In the genomic region with DNA sequence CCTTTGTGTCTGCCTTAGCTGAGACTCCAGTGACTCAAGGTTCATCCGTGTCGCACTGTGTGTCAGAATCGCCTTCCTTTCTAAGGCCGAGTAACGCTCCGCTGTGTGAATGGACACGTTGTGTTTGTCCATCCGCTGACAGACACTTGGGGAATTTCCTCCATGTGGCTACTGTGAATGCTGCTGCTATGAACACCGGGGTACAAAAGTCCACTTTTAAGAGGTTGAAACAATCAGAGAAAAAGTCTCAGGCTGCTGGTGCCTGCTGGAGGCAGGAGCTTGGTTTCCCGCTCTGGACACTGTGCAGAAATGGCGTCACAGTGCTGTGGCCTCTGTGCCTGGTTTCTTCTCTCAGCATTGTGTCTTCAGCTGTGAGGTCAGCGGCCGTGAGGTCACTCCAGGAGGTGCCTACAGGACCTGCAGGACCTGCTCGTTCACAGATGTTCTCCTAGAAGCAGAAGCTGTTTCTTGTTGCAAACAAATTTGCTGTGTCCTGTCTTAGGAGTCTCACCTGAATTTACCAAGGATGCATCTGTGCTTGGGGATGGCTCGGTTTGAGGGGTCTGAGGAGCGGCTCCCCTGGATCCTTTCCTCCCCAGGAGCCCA, we compare ENCODE assay signal across 1 cellular context.
TF ChIP-seq lines count a peak whose summit lies in the region.

No MANE protein-coding gene starts in this region.

TF ChIP-seq in HepG2, 621 proteins besides CTCF, POLR2A, EP300 and RAD21 (continued from another document and continues in another):
- no peak for TF ChIP-seq ZZZ3 (CRISPR knock-in tag; IDR thresholded peaks at IDR 0.05; ENCODE audit: borderline replicate concordance)
- 0 out of 2 replicates have a peak, but pooled peaks have one; percentile 9 for TF ChIP-seq ZBTB43 (CRISPR knock-in tag; conservative IDR thresholded peaks at IDR 0.05)
- TF ChIP-seq, protein P1, sequence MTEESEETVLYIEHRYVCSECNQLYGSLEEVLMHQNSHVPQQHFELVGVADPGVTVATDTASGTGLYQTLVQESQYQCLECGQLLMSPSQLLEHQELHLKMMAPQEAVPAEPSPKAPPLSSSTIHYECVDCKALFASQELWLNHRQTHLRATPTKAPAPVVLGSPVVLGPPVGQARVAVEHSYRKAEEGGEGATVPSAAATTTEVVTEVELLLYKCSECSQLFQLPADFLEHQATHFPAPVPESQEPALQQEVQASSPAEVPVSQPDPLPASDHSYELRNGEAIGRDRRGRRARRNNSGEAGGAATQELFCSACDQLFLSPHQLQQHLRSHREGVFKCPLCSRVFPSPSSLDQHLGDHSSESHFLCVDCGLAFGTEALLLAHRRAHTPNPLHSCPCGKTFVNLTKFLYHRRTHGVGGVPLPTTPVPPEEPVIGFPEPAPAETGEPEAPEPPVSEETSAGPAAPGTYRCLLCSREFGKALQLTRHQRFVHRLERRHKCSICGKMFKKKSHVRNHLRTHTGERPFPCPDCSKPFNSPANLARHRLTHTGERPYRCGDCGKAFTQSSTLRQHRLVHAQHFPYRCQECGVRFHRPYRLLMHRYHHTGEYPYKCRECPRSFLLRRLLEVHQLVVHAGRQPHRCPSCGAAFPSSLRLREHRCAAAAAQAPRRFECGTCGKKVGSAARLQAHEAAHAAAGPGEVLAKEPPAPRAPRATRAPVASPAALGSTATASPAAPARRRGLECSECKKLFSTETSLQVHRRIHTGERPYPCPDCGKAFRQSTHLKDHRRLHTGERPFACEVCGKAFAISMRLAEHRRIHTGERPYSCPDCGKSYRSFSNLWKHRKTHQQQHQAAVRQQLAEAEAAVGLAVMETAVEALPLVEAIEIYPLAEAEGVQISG (CRISPR knock-in tag; IDR thresholded peaks at IDR 0.05) = no peak
- TF ChIP-seq ZNF569 (CRISPR knock-in tag; IDR thresholded peaks at IDR 0.05; ENCODE audit: borderline replicate concordance) = no peak
- TF ChIP-seq, protein P2, sequence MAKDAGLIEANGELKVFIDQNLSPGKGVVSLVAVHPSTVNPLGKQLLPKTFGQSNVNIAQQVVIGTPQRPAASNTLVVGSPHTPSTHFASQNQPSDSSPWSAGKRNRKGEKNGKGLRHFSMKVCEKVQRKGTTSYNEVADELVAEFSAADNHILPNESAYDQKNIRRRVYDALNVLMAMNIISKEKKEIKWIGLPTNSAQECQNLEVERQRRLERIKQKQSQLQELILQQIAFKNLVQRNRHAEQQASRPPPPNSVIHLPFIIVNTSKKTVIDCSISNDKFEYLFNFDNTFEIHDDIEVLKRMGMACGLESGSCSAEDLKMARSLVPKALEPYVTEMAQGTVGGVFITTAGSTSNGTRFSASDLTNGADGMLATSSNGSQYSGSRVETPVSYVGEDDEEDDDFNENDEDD (CRISPR knock-in tag; IDR thresholded peaks at IDR 0.05; ENCODE audit: borderline replicate concordance) = peak; percentile 81; the same call in 1 of the 2 replicates
- no peak for TF ChIP-seq ZNF672 (CRISPR knock-in tag; IDR thresholded peaks at IDR 0.05)
- no peak for TF ChIP-seq CBX1 (IDR thresholded peaks at IDR 0.05; ENCODE audit: low read depth)
- TF ChIP-seq, protein P3, sequence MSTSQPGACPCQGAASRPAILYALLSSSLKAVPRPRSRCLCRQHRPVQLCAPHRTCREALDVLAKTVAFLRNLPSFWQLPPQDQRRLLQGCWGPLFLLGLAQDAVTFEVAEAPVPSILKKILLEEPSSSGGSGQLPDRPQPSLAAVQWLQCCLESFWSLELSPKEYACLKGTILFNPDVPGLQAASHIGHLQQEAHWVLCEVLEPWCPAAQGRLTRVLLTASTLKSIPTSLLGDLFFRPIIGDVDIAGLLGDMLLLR (CRISPR knock-in tag; IDR thresholded peaks at IDR 0.05) = no peak
- no peak for TF ChIP-seq YEATS2 (CRISPR knock-in tag; IDR thresholded peaks at IDR 0.05; ENCODE audit: borderline replicate concordance)
- TF ChIP-seq, protein P4, sequence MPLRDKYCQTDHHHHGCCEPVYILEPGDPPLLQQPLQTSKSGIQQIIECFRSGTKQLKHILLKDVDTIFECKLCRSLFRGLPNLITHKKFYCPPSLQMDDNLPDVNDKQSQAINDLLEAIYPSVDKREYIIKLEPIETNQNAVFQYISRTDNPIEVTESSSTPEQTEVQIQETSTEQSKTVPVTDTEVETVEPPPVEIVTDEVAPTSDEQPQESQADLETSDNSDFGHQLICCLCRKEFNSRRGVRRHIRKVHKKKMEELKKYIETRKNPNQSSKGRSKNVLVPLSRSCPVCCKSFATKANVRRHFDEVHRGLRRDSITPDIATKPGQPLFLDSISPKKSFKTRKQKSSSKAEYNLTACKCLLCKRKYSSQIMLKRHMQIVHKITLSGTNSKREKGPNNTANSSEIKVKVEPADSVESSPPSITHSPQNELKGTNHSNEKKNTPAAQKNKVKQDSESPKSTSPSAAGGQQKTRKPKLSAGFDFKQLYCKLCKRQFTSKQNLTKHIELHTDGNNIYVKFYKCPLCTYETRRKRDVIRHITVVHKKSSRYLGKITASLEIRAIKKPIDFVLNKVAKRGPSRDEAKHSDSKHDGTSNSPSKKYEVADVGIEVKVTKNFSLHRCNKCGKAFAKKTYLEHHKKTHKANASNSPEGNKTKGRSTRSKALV (CRISPR knock-in tag; IDR thresholded peaks at IDR 0.05) = no peak
- TF ChIP-seq HDAC1 (CRISPR knock-in tag; IDR thresholded peaks at IDR 0.05) = peak; percentile 45; the same call in 1 of the 2 replicates
- no peak for TF ChIP-seq ZNF160 (CRISPR knock-in tag; IDR thresholded peaks at IDR 0.05)
- TF ChIP-seq HCFC1 (IDR thresholded peaks at IDR 0.05; ENCODE audit: low read depth, low read length) = no peak
- TF ChIP-seq ZNF34 (CRISPR knock-in tag; IDR thresholded peaks at IDR 0.05; ENCODE audit: borderline replicate concordance) = no peak
- no peak for TF ChIP-seq ZNF703 (CRISPR knock-in tag; IDR thresholded peaks at IDR 0.05; ENCODE audit: borderline replicate concordance)
- TF ChIP-seq JUN (CRISPR knock-in tag; IDR thresholded peaks at IDR 0.05) = 0 out of 2 replicates have a peak, but pooled peaks have one; percentile 11
- TF ChIP-seq, protein P5, sequence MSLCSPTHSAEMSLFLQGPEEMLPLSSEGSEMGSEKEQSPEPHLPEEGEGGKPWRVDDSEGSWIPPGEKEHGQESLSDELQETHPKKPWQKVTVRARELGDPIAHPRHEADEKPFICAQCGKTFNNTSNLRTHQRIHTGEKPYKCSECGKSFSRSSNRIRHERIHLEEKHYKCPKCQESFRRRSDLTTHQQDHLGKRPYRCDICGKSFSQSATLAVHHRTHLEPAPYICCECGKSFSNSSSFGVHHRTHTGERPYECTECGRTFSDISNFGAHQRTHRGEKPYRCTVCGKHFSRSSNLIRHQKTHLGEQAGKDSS (CRISPR knock-in tag; IDR thresholded peaks at IDR 0.05; ENCODE audit: borderline replicate concordance, low read depth) = no peak
- TF ChIP-seq TOPORS (CRISPR knock-in tag; IDR thresholded peaks at IDR 0.05) = 0 out of 2 replicates have a peak, but pooled peaks have one; percentile 64
- no peak for TF ChIP-seq ZIK1 (CRISPR knock-in tag; IDR thresholded peaks at IDR 0.05; ENCODE audit: borderline replicate concordance, low read depth)
- TF ChIP-seq ZFP62 (CRISPR knock-in tag; IDR thresholded peaks at IDR 0.05) = no peak
- TF ChIP-seq, protein P6, sequence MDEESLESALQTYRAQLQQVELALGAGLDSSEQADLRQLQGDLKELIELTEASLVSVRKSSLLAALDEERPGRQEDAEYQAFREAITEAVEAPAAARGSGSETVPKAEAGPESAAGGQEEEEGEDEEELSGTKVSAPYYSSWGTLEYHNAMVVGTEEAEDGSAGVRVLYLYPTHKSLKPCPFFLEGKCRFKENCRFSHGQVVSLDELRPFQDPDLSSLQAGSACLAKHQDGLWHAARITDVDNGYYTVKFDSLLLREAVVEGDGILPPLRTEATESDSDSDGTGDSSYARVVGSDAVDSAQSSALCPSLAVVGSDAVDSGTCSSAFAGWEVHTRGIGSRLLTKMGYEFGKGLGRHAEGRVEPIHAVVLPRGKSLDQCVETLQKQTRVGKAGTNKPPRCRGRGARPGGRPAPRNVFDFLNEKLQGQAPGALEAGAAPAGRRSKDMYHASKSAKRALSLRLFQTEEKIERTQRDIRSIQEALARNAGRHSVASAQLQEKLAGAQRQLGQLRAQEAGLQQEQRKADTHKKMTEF (CRISPR knock-in tag; IDR thresholded peaks at IDR 0.05) = peak; percentile 28; the same call in 1 of the 2 replicates
- TF ChIP-seq, protein P7, sequence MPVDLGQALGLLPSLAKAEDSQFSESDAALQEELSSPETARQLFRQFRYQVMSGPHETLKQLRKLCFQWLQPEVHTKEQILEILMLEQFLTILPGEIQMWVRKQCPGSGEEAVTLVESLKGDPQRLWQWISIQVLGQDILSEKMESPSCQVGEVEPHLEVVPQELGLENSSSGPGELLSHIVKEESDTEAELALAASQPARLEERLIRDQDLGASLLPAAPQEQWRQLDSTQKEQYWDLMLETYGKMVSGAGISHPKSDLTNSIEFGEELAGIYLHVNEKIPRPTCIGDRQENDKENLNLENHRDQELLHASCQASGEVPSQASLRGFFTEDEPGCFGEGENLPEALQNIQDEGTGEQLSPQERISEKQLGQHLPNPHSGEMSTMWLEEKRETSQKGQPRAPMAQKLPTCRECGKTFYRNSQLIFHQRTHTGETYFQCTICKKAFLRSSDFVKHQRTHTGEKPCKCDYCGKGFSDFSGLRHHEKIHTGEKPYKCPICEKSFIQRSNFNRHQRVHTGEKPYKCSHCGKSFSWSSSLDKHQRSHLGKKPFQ (CRISPR knock-in tag; IDR thresholded peaks at IDR 0.05; ENCODE audit: insufficient replicate concordance) = peak; percentile 34
- TF ChIP-seq ZNF33A (CRISPR knock-in tag; IDR thresholded peaks at IDR 0.05; ENCODE audit: borderline replicate concordance) = no peak
- no peak for TF ChIP-seq U2AF1 (optimal IDR thresholded peaks at IDR 0.05; ENCODE audit: low read depth, low read length)
- no peak; the same call in 1 of the 2 replicates for TF ChIP-seq SMC3 (IDR thresholded peaks at IDR 0.05; ENCODE audit: low read length)
- peak; percentile 74 for TF ChIP-seq POLR2G (IDR thresholded peaks at IDR 0.05; ENCODE audit: low read depth, low read length)
- no peak for TF ChIP-seq ZSCAN20 (CRISPR knock-in tag; IDR thresholded peaks at IDR 0.05; ENCODE audit: borderline replicate concordance)
- no peak; the same call in 1 of the 2 replicates for TF ChIP-seq JDP2 (CRISPR knock-in tag; IDR thresholded peaks at IDR 0.05; ENCODE audit: borderline replicate concordance)
- 0 out of 2 replicates have a peak, but pooled peaks have one; percentile 40 for TF ChIP-seq ZNF598 (CRISPR knock-in tag; IDR thresholded peaks at IDR 0.05; ENCODE audit: borderline replicate concordance)
- no peak for TF ChIP-seq ZNF503 (CRISPR knock-in tag; IDR thresholded peaks at IDR 0.05)
- no peak for TF ChIP-seq TERF1 (CRISPR knock-in tag; IDR thresholded peaks at IDR 0.05)
- no peak for TF ChIP-seq HES4 (CRISPR knock-in tag; IDR thresholded peaks at IDR 0.05; ENCODE audit: borderline replicate concordance)
- TF ChIP-seq RFXANK (CRISPR knock-in tag; IDR thresholded peaks at IDR 0.05) = no peak
- no peak for TF ChIP-seq ZNF639 (CRISPR knock-in tag; conservative IDR thresholded peaks at IDR 0.05)
- TF ChIP-seq PHF8 (CRISPR knock-in tag; IDR thresholded peaks at IDR 0.05) = no peak
- TF ChIP-seq ZMYM4 (CRISPR knock-in tag; IDR thresholded peaks at IDR 0.05) = peak; percentile 47; the same call in 1 of the 2 replicates
- TF ChIP-seq KMT2B (CRISPR knock-in tag; IDR thresholded peaks at IDR 0.05) = no peak
- TF ChIP-seq ZNF180 (CRISPR knock-in tag; IDR thresholded peaks at IDR 0.05; ENCODE audit: borderline replicate concordance, low read depth) = no peak
- no peak for TF ChIP-seq ZNF124 (CRISPR knock-in tag; IDR thresholded peaks at IDR 0.05)
- TF ChIP-seq SPEN (CRISPR knock-in tag; IDR thresholded peaks at IDR 0.05; ENCODE audit: low read depth) = no peak; the same call in 1 of the 2 replicates
- peak; percentile 46; the same call in 1 of the 2 replicates for TF ChIP-seq PPARG (CRISPR knock-in tag; conservative IDR thresholded peaks at IDR 0.05)
- TF ChIP-seq PTBP1 (IDR thresholded peaks at IDR 0.05; ENCODE audit: low read depth, low read length, poor library complexity, severe bottlenecking) = no peak
- TF ChIP-seq ZC3H4 (CRISPR knock-in tag; IDR thresholded peaks at IDR 0.05; ENCODE audit: borderline replicate concordance) = no peak
- peak; percentile 52; the same call in 1 of the 2 replicates for TF ChIP-seq FOXK1 (CRISPR knock-in tag; IDR thresholded peaks at IDR 0.05; ENCODE audit: borderline replicate concordance, low read depth)
- no peak; the same call in 1 of the 2 replicates for TF ChIP-seq KLF13 (CRISPR knock-in tag; IDR thresholded peaks at IDR 0.05)
- TF ChIP-seq ZNF256 (CRISPR knock-in tag; conservative IDR thresholded peaks at IDR 0.05) = no peak
